ENCODE assay signal across 18 cellular contexts in genomic region chr3:102144063-102144462, GRCh38.
"Had no signal": no experiment of that assay in that cellular context is flagged by ENCODE, and none has a peak within 500 bp of the region (broad histone marks: within the 10 kb centered on the region; RNA-seq: fewer than 3 reads in every experiment).

No MANE protein-coding gene starts in this region.

- DNase-seq: cerebellar nuclear complex; effector memory CD8-positive, alpha-beta T cell; gastrocnemius medialis; glutamatergic neuron; left colon; mammary epithelial cell; natural killer cell; ovary; right cardiac atrium; spleen; stimulated activated CD4-positive, alpha-beta T cell treated with anti-CD3 and anti-CD28 coated beads, Interleukin-15, amount 100 ng/mL, for 24 hours; stimulated activated CD4-positive, alpha-beta T cell treated with anti-CD3 and anti-CD28 coated beads, Interleukin-1b, Interleukin-23, amount 100 ng/mL, for 48 hours; stimulated activated CD4-positive, alpha-beta T cell treated with anti-CD3 and anti-CD28 coated beads, Interleukin-4, amount 100 ng/mL, for 24 hours; testis had no signal

- H3K36me3 ChIP-seq: gastrocnemius medialis, ovary, spleen, tibial nerve had no signal

- H2AFZ ChIP-seq: hepatocyte had no signal

- H3K9me3 ChIP-seq: gastrocnemius medialis, ovary, spleen, testis, tibial nerve had no signal

- H3K4me1 ChIP-seq: gastrocnemius medialis, spleen, testis had no signal

- ATAC-seq: effector memory CD8-positive, alpha-beta T cell; gastrocnemius medialis; left colon; natural killer cell; stimulated activated memory B cell treated with anti-CD40 and anti-IgM and Interleukin-4, amounts not matched to agents 10 μg/mL and 1 μg/mL and 100 μg/mL, for 72 hours had no signal

- H3K4me2 ChIP-seq: hepatocyte had no signal

- H3K4me3 ChIP-seq: gastrocnemius medialis, hepatocyte, ovary, spleen, testis, tibial nerve had no signal

- H3K27me3 ChIP-seq: gastrocnemius medialis, hepatocyte, ovary, spleen, testis, tibial nerve had no signal

- H3K27ac ChIP-seq: epithelial cell of prostate, gastrocnemius medialis, hepatocyte, ovary, spleen, testis, tibial nerve had no signal
